32 cellular contexts compared by ENCODE assay signal in the genomic region with DNA sequence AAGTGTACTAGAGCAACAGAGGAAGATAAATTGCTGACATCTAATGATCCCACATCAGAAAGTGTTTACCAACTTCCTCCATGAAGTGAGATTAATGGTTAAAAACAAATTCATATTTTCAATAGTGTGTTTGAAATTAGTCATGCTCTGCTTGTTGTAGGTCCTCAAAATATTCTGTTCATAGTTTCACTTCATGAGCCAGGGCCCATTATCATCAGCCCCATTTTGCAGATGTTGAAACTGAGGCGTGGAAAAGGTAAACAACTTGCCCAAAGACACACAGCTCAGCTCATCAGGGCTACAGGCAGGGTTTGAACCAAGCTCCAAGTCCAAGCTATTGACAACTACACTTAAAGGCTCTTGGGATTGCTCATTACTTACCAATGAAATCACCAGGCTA.
DNase-seq lines count a peak whose midpoint lies in the region; ATAC-seq and TF ChIP-seq lines count a peak whose summit lies in the region.
"Had no signal": no experiment of that assay in that cellular context is flagged by ENCODE, and none has a peak within 500 bp of the region (broad histone marks: within the 10 kb centered on the region; RNA-seq: fewer than 3 reads in every experiment).

No MANE protein-coding gene starts in this region.

- peak; percentile 79 for ATAC-seq in GM19035 (IDR thresholded peaks at IDR 0.05; ENCODE audit: unreplicated experiment)
- peak; percentile 59 for ATAC-seq in GM21619 (IDR thresholded peaks at IDR 0.05; ENCODE audit: unreplicated experiment)
- ATAC-seq in HG03442 (IDR thresholded peaks at IDR 0.05; ENCODE audit: unreplicated experiment), result peak; percentile 55
- ATAC-seq: activated CD8-positive, alpha-beta T cell treated with anti-CD3 and anti-CD28 coated beads, Interleukin-2, amount 10 ng/mL, durations not matched to agents 7 days and 5 days; activated T-helper 17 cell treated with anti-CD3 and anti-CD28 coated beads, Interleukin-2, amount 50 U/mL, for 72 hours; body of pancreas; esophagus mucosa; GM23338; mucosa of descending colon; natural killer cell treated with Interleukin-12 subunit alpha and Interleukin-12 subunit beta and Interleukin-15 and Interleukin-18, amount 100 ng/mL, for 72 hours; Panc1; stimulated activated naive B cell treated with anti-CD40 and anti-IgM and Interleukin-4, amounts not matched to agents 10 μg/mL and 1 μg/mL and 100 μg/mL, for 72 hours had no signal

- no peak overlapping the region for H3K27ac ChIP-seq in ovary
- H3K27ac ChIP-seq: adrenal gland, BLaER1, body of pancreas had no signal

- H3K4me1 Mint-ChIP-seq in activated CD4-positive, alpha-beta T cell treated with anti-CD3 and anti-CD28 coated beads, Interleukin-2, amount 10 ng/mL, durations not matched to agents 7 days and 5 days, result no peaks in the 10 kb centered on the region
- H3K4me1 Mint-ChIP-seq: activated naive CD4-positive, alpha-beta T cell treated with anti-CD3 and anti-CD28 coated beads, Interleukin-2, amount 10 ng/mL, durations not matched to agents 7 days and 5 days; activated T-helper 17 cell treated with anti-CD3 and anti-CD28 coated beads, Interleukin-2, amount 50 U/mL, for 72 hours; stimulated activated naive B cell treated with anti-CD40 and anti-IgM and Interleukin-4, amounts not matched to agents 10 μg/mL and 1 μg/mL and 100 μg/mL, for 72 hours had no signal

- H3K9me3 Mint-ChIP-seq in activated CD4-positive, alpha-beta T cell treated with anti-CD3 and anti-CD28 coated beads, Interleukin-2, amount 10 ng/mL, durations not matched to agents 7 days and 5 days, result no peaks in the 10 kb centered on the region
- H3K9me3 Mint-ChIP-seq: activated naive CD4-positive, alpha-beta T cell treated with anti-CD3 and anti-CD28 coated beads, Interleukin-2, amount 10 ng/mL, durations not matched to agents 7 days and 5 days; activated T-helper 17 cell treated with anti-CD3 and anti-CD28 coated beads, Interleukin-2, amount 50 U/mL, for 72 hours; dendritic cell treated with granulocyte-macrophage colony-stimulating factor and Interleukin-4, amounts not matched to agents 40 ng/mL and 50 ng/mL, for 4 days; endodermal cell; GM23338; stimulated activated naive B cell treated with anti-CD40 and anti-IgM and Interleukin-4, amounts not matched to agents 10 μg/mL and 1 μg/mL and 100 μg/mL, for 72 hours had no signal

- CTCF ChIA-PET in activated CD4-positive, alpha-beta T cell treated with anti-CD3 and anti-CD28 coated beads, Interleukin-2, amount 10 ng/mL, durations not matched to agents 7 days and 5 days (lab: Charles Lee), result no interaction called here

- no peak for TF ChIP-seq CTCF in ovary (IDR thresholded peaks at IDR 0.05)

- WGBS in ovary, 3 donors, result 75 to 93% (median 88%) methylated on average over 1 of the region's 1 CpG

- H3K4me3 ChIP-seq in ovary, result no peak overlapping the region
- H3K4me3 ChIP-seq: adrenal gland, BLaER1, body of pancreas, GM23338, mucosa of descending colon had no signal

- no peak overlapping the region for H3K27ac Mint-ChIP-seq in activated CD4-positive, alpha-beta T cell treated with anti-CD3 and anti-CD28 coated beads, Interleukin-2, amount 10 ng/mL, durations not matched to agents 7 days and 5 days
- H3K27ac Mint-ChIP-seq: activated CD8-positive, alpha-beta T cell treated with anti-CD3 and anti-CD28 coated beads, Interleukin-2, amount 10 ng/mL, durations not matched to agents 7 days and 5 days; activated naive CD4-positive, alpha-beta T cell treated with anti-CD3 and anti-CD28 coated beads, Interleukin-2, amount 10 ng/mL, durations not matched to agents 7 days and 5 days; activated T-helper 17 cell treated with anti-CD3 and anti-CD28 coated beads, Interleukin-2, amount 50 U/mL, for 72 hours; dendritic cell treated with granulocyte-macrophage colony-stimulating factor and Interleukin-4, amounts not matched to agents 40 ng/mL and 50 ng/mL, for 4 days; endodermal cell; GM23338; natural killer cell treated with Interleukin-12 subunit alpha and Interleukin-12 subunit beta and Interleukin-15 and Interleukin-18, amount 100 ng/mL, for 72 hours; stimulated activated naive B cell treated with anti-CD40 and anti-IgM and Interleukin-4, amounts not matched to agents 10 μg/mL and 1 μg/mL and 100 μg/mL, for 72 hours had no signal

- no peaks in the 10 kb centered on the region for H3K36me3 ChIP-seq in ovary
- H3K36me3 ChIP-seq: adrenal gland, BLaER1 had no signal

- no peaks in the 10 kb centered on the region for H3K9me3 ChIP-seq in ovary
- H3K9me3 ChIP-seq: adrenal gland, BLaER1, body of pancreas, mucosa of descending colon had no signal

- intact Hi-C loops in ovary (cut with DNase I), result no loop called here

- DNase-seq in germinal center (ENCODE audit: low spot score) (peak; percentile 3), ovary (no peak), NCI-H2029 (lab: John Stamatoyannopoulos, UW) (no peak)
- DNase-seq in activated CD4-positive, alpha-beta T cell treated with anti-CD3 and anti-CD28 coated beads, Interleukin-2, amount 10 ng/mL, durations not matched to agents 7 days and 5 days, result no peak
- DNase-seq: activated CD8-positive, alpha-beta T cell treated with anti-CD3 and anti-CD28 coated beads, Interleukin-2, amount 10 ng/mL, durations not matched to agents 7 days and 5 days; activated naive CD4-positive, alpha-beta T cell treated with anti-CD3 and anti-CD28 coated beads, Interleukin-2, amount 10 ng/mL, durations not matched to agents 7 days and 5 days; adrenal gland; body of pancreas; DMS 273 treated with DMSO at 0.1 percent for 48 hours; endodermal cell; KG1; mammary epithelial cell; mucosa of descending colon; NCI-H1105 treated with DMSO at 0.1 percent for 48 hours; NCI-H1930; NCI-H526; occipital lobe; SHP77; stimulated activated naive B cell treated with anti-CD40 and anti-IgM and Interleukin-4, amounts not matched to agents 10 μg/mL and 1 μg/mL and 100 μg/mL, for 72 hours; substantia nigra; T-helper 2 cell; trophoblast cell had no signal

- POLR2A ChIA-PET in activated CD4-positive, alpha-beta T cell treated with anti-CD3 and anti-CD28 coated beads, Interleukin-2, amount 10 ng/mL, durations not matched to agents 7 days and 5 days (lab: Charles Lee), result no interaction called here

- no peaks in the 10 kb centered on the region for H3K27me3 Mint-ChIP-seq in activated CD4-positive, alpha-beta T cell treated with anti-CD3 and anti-CD28 coated beads, Interleukin-2, amount 10 ng/mL, durations not matched to agents 7 days and 5 days
- H3K27me3 Mint-ChIP-seq: activated naive CD4-positive, alpha-beta T cell treated with anti-CD3 and anti-CD28 coated beads, Interleukin-2, amount 10 ng/mL, durations not matched to agents 7 days and 5 days; activated T-helper 17 cell treated with anti-CD3 and anti-CD28 coated beads, Interleukin-2, amount 50 U/mL, for 72 hours; dendritic cell treated with granulocyte-macrophage colony-stimulating factor and Interleukin-4, amounts not matched to agents 40 ng/mL and 50 ng/mL, for 4 days; natural killer cell treated with Interleukin-12 subunit alpha and Interleukin-12 subunit beta and Interleukin-15 and Interleukin-18, amount 100 ng/mL, for 72 hours; stimulated activated naive B cell treated with anti-CD40 and anti-IgM and Interleukin-4, amounts not matched to agents 10 μg/mL and 1 μg/mL and 100 μg/mL, for 72 hours had no signal

- no peak for TF ChIP-seq EP300 in ovary (IDR thresholded peaks at IDR 0.05)

- H3K36me3 Mint-ChIP-seq in activated CD4-positive, alpha-beta T cell treated with anti-CD3 and anti-CD28 coated beads, Interleukin-2, amount 10 ng/mL, durations not matched to agents 7 days and 5 days (ENCODE audit: low read depth), result no peaks in the 10 kb centered on the region
- H3K36me3 Mint-ChIP-seq: activated naive CD4-positive, alpha-beta T cell treated with anti-CD3 and anti-CD28 coated beads, Interleukin-2, amount 10 ng/mL, durations not matched to agents 7 days and 5 days; natural killer cell treated with Interleukin-12 subunit alpha and Interleukin-12 subunit beta and Interleukin-15 and Interleukin-18, amount 100 ng/mL, for 72 hours; stimulated activated naive B cell treated with anti-CD40 and anti-IgM and Interleukin-4, amounts not matched to agents 10 μg/mL and 1 μg/mL and 100 μg/mL, for 72 hours had no signal

- no peaks in the 10 kb centered on the region for H3K27me3 ChIP-seq in ovary
- H3K27me3 ChIP-seq: adrenal gland, BLaER1, body of pancreas had no signal

- H3K4me3 Mint-ChIP-seq in activated CD4-positive, alpha-beta T cell treated with anti-CD3 and anti-CD28 coated beads, Interleukin-2, amount 10 ng/mL, durations not matched to agents 7 days and 5 days, result no peak overlapping the region
- H3K4me3 Mint-ChIP-seq: activated CD8-positive, alpha-beta T cell treated with anti-CD3 and anti-CD28 coated beads, Interleukin-2, amount 10 ng/mL, durations not matched to agents 7 days and 5 days; activated naive CD4-positive, alpha-beta T cell treated with anti-CD3 and anti-CD28 coated beads, Interleukin-2, amount 10 ng/mL, durations not matched to agents 7 days and 5 days; activated T-helper 17 cell treated with anti-CD3 and anti-CD28 coated beads, Interleukin-2, amount 50 U/mL, for 72 hours; dendritic cell treated with granulocyte-macrophage colony-stimulating factor and Interleukin-4, amounts not matched to agents 40 ng/mL and 50 ng/mL, for 4 days; endodermal cell; GM23338; natural killer cell treated with Interleukin-12 subunit alpha and Interleukin-12 subunit beta and Interleukin-15 and Interleukin-18, amount 100 ng/mL, for 72 hours; stimulated activated naive B cell treated with anti-CD40 and anti-IgM and Interleukin-4, amounts not matched to agents 10 μg/mL and 1 μg/mL and 100 μg/mL, for 72 hours had no signal

- no peak for TF ChIP-seq POLR2A in ovary (IDR thresholded peaks at IDR 0.05)

- no peaks in the 10 kb centered on the region for H3K4me1 ChIP-seq in ovary (ENCODE audit: insufficient read depth)
- H3K4me1 ChIP-seq: adrenal gland, BLaER1, body of pancreas had no signal
